1 cellular context compared by ENCODE assay signal in the genomic region with DNA sequence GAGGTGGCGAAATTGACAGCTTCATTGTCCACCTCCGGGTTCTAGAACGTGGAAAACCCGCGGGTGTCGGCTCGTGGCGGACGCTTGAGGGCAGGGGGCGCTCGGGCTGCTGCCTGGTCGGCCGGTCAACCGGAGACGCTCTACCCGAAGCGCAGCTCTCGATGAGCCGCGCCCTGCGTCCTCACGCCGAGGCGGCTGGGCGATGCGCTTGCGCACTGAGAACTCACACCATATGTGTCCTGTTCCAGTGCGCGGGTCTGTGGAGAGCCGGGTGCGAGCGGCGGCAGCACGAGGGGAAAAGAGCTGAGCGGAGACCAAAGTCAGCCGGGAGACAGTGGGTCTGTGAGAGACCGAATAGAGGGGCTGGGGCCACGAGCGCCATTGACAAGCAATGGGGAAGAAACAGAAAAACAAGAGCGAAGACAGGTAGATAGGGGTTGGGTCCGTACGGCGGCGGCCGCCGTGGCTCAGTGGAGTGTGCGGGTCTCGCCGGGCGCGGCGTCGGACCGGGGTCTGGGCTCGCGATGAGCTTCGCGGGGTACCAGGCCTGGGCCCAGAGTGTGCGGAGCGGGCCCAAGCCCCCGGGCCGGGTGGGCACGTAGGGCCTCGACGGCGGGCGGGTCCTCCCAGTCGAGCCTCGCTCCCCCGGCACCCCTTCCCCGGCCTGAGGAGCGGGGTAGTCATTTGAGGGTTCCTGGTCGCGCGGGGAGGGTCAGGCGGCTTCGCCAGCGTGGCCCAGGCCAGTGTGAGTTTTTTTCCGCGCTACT.
TF ChIP-seq lines count a peak whose summit lies in the region.

A gene with protein sequence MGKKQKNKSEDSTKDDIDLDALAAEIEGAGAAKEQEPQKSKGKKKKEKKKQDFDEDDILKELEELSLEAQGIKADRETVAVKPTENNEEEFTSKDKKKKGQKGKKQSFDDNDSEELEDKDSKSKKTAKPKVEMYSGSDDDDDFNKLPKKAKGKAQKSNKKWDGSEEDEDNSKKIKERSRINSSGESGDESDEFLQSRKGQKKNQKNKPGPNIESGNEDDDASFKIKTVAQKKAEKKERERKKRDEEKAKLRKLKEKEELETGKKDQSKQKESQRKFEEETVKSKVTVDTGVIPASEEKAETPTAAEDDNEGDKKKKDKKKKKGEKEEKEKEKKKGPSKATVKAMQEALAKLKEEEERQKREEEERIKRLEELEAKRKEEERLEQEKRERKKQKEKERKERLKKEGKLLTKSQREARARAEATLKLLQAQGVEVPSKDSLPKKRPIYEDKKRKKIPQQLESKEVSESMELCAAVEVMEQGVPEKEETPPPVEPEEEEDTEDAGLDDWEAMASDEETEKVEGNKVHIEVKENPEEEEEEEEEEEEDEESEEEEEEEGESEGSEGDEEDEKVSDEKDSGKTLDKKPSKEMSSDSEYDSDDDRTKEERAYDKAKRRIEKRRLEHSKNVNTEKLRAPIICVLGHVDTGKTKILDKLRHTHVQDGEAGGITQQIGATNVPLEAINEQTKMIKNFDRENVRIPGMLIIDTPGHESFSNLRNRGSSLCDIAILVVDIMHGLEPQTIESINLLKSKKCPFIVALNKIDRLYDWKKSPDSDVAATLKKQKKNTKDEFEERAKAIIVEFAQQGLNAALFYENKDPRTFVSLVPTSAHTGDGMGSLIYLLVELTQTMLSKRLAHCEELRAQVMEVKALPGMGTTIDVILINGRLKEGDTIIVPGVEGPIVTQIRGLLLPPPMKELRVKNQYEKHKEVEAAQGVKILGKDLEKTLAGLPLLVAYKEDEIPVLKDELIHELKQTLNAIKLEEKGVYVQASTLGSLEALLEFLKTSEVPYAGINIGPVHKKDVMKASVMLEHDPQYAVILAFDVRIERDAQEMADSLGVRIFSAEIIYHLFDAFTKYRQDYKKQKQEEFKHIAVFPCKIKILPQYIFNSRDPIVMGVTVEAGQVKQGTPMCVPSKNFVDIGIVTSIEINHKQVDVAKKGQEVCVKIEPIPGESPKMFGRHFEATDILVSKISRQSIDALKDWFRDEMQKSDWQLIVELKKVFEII (plus strand): TSS at position 226 of the 767 bp plus-strand sequence. CDS start 166 bp downstream, at position 392.

TF ChIP-seq in HepG2, 621 proteins besides CTCF, POLR2A, EP300 and RAD21 (continued from another document and continues in another):
- TF ChIP-seq, protein P1, sequence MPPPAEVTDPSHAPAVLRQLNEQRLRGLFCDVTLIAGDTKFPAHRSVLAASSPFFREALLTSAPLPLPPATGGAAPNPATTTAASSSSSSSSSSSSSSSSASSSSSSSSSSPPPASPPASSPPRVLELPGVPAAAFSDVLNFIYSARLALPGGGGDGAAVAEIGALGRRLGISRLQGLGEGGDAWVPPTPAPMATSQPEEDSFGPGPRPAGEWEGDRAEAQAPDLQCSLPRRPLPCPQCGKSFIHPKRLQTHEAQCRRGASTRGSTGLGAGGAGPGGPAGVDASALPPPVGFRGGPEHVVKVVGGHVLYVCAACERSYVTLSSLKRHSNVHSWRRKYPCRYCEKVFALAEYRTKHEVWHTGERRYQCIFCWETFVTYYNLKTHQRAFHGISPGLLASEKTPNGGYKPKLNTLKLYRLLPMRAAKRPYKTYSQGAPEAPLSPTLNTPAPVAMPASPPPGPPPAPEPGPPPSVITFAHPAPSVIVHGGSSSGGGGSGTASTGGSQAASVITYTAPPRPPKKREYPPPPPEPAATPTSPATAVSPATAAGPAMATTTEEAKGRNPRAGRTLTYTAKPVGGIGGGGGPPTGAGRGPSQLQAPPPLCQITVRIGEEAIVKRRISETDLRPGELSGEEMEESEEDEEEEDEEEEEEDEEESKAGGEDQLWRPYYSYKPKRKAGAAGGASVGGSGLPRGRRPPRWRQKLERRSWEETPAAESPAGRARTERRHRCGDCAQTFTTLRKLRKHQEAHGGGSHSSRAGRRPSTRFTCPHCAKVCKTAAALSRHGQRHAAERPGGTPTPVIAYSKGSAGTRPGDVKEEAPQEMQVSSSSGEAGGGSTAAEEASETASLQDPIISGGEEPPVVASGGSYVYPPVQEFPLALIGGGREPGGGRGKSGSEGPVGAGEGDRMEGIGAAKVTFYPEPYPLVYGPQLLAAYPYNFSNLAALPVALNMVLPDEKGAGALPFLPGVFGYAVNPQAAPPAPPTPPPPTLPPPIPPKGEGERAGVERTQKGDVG (CRISPR knock-in tag; IDR thresholded peaks at IDR 0.05; ENCODE audit: borderline replicate concordance), result peak; percentile 95
- peak; percentile 86 for TF ChIP-seq ZNF225 (CRISPR knock-in tag; IDR thresholded peaks at IDR 0.05)
- TF ChIP-seq HNRNPH1 (optimal IDR thresholded peaks at IDR 0.05; ENCODE audit: low read depth, low read length), result no peak
- TF ChIP-seq SYNCRIP (IDR thresholded peaks at IDR 0.05; ENCODE audit: insufficient read depth, low read depth, low read length), result no peak
- TF ChIP-seq CCAR2 (optimal IDR thresholded peaks at IDR 0.05; ENCODE audit: low read depth, low read length), result no peak
- TF ChIP-seq AKAP8 (CRISPR knock-in tag; IDR thresholded peaks at IDR 0.05), result no peak
- no peak for TF ChIP-seq ZC3H4 (CRISPR knock-in tag; IDR thresholded peaks at IDR 0.05; ENCODE audit: borderline replicate concordance)
- peak; percentile 67; the same call in 1 of the 2 replicates for TF ChIP-seq ZNF850 (CRISPR knock-in tag; conservative IDR thresholded peaks at IDR 0.05)
- TF ChIP-seq, protein P2, sequence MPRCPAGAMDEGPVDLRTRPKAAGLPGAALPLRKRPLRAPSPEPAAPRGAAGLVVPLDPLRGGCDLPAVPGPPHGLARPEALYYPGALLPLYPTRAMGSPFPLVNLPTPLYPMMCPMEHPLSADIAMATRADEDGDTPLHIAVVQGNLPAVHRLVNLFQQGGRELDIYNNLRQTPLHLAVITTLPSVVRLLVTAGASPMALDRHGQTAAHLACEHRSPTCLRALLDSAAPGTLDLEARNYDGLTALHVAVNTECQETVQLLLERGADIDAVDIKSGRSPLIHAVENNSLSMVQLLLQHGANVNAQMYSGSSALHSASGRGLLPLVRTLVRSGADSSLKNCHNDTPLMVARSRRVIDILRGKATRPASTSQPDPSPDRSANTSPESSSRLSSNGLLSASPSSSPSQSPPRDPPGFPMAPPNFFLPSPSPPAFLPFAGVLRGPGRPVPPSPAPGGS (CRISPR knock-in tag; IDR thresholded peaks at IDR 0.05), result peak; percentile 85; the same call in 1 of the 2 replicates
- TF ChIP-seq LCORL (IDR thresholded peaks at IDR 0.05), result no peak
- peak; percentile 92 for TF ChIP-seq LCORL (CRISPR knock-in tag; IDR thresholded peaks at IDR 0.05)
- TF ChIP-seq, protein P3, sequence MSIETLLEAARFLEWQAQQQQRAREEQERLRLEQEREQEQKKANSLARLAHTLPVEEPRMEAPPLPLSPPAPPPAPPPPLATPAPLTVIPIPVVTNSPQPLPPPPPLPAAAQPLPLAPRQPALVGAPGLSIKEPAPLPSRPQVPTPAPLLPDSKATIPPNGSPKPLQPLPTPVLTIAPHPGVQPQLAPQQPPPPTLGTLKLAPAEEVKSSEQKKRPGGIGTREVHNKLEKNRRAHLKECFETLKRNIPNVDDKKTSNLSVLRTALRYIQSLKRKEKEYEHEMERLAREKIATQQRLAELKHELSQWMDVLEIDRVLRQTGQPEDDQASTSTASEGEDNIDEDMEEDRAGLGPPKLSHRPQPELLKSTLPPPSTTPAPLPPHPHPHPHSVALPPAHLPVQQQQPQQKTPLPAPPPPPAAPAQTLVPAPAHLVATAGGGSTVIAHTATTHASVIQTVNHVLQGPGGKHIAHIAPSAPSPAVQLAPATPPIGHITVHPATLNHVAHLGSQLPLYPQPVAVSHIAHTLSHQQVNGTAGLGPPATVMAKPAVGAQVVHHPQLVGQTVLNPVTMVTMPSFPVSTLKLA (IDR thresholded peaks at IDR 0.05), result peak; percentile 65
- TF ChIP-seq, protein P4, sequence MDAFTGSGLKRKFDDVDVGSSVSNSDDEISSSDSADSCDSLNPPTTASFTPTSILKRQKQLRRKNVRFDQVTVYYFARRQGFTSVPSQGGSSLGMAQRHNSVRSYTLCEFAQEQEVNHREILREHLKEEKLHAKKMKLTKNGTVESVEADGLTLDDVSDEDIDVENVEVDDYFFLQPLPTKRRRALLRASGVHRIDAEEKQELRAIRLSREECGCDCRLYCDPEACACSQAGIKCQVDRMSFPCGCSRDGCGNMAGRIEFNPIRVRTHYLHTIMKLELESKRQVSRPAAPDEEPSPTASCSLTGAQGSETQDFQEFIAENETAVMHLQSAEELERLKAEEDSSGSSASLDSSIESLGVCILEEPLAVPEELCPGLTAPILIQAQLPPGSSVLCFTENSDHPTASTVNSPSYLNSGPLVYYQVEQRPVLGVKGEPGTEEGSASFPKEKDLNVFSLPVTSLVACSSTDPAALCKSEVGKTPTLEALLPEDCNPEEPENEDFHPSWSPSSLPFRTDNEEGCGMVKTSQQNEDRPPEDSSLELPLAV (CRISPR knock-in tag; conservative IDR thresholded peaks at IDR 0.05; ENCODE audit: low read depth), result no peak; the same call in 1 of the 2 replicates
- TF ChIP-seq, protein P5, sequence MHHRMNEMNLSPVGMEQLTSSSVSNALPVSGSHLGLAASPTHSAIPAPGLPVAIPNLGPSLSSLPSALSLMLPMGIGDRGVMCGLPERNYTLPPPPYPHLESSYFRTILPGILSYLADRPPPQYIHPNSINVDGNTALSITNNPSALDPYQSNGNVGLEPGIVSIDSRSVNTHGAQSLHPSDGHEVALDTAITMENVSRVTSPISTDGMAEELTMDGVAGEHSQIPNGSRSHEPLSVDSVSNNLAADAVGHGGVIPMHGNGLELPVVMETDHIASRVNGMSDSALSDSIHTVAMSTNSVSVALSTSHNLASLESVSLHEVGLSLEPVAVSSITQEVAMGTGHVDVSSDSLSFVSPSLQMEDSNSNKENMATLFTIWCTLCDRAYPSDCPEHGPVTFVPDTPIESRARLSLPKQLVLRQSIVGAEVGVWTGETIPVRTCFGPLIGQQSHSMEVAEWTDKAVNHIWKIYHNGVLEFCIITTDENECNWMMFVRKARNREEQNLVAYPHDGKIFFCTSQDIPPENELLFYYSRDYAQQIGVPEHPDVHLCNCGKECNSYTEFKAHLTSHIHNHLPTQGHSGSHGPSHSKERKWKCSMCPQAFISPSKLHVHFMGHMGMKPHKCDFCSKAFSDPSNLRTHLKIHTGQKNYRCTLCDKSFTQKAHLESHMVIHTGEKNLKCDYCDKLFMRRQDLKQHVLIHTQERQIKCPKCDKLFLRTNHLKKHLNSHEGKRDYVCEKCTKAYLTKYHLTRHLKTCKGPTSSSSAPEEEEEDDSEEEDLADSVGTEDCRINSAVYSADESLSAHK (CRISPR knock-in tag; IDR thresholded peaks at IDR 0.05; ENCODE audit: borderline replicate concordance), result no peak
- TF ChIP-seq NAIF1 (CRISPR knock-in tag; IDR thresholded peaks at IDR 0.05; ENCODE audit: borderline replicate concordance), result peak; percentile 71; the same call in 1 of the 2 replicates
- TF ChIP-seq ZFP37 (CRISPR knock-in tag; IDR thresholded peaks at IDR 0.05; ENCODE audit: borderline replicate concordance), result no peak
- TF ChIP-seq, protein P6, sequence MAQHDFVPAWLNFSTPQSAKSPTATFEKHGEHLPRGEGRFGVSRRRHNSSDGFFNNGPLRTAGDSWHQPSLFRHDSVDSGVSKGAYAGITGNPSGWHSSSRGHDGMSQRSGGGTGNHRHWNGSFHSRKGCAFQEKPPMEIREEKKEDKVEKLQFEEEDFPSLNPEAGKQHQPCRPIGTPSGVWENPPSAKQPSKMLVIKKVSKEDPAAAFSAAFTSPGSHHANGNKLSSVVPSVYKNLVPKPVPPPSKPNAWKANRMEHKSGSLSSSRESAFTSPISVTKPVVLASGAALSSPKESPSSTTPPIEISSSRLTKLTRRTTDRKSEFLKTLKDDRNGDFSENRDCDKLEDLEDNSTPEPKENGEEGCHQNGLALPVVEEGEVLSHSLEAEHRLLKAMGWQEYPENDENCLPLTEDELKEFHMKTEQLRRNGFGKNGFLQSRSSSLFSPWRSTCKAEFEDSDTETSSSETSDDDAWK (CRISPR knock-in tag; IDR thresholded peaks at IDR 0.05), result no peak
- no peak; the same call in 1 of the 2 replicates for TF ChIP-seq ETV6 (CRISPR knock-in tag; conservative IDR thresholded peaks at IDR 0.05)
- TF ChIP-seq ZNF292 (CRISPR knock-in tag; IDR thresholded peaks at IDR 0.05; ENCODE audit: borderline replicate concordance, low read depth), result peak; percentile 52; the same call in 1 of the 2 replicates
- peak; percentile 95 for TF ChIP-seq KAT8 (CRISPR knock-in tag; IDR thresholded peaks at IDR 0.05)
- TF ChIP-seq ZNF382 (CRISPR knock-in tag; IDR thresholded peaks at IDR 0.05; ENCODE audit: borderline replicate concordance), result no peak
- peak; percentile 49; the same call in 1 of the 2 replicates for TF ChIP-seq ZNF335 (CRISPR knock-in tag; IDR thresholded peaks at IDR 0.05)
- TF ChIP-seq KDM3A (CRISPR knock-in tag; IDR thresholded peaks at IDR 0.05; ENCODE audit: low read depth), result peak; percentile 96
- TF ChIP-seq ZSCAN29 (CRISPR knock-in tag; conservative IDR thresholded peaks at IDR 0.05), result peak; percentile 85; the same call in 1 of the 2 replicates
- TF ChIP-seq, protein P7, sequence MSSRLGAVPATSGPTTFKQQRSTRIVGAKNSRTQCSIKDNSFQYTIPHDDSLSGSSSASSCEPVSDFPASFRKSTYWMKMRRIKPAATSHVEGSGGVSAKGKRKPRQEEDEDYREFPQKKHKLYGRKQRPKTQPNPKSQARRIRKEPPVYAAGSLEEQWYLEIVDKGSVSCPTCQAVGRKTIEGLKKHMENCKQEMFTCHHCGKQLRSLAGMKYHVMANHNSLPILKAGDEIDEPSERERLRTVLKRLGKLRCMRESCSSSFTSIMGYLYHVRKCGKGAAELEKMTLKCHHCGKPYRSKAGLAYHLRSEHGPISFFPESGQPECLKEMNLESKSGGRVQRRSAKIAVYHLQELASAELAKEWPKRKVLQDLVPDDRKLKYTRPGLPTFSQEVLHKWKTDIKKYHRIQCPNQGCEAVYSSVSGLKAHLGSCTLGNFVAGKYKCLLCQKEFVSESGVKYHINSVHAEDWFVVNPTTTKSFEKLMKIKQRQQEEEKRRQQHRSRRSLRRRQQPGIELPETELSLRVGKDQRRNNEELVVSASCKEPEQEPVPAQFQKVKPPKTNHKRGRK (CRISPR knock-in tag; IDR thresholded peaks at IDR 0.05), result no peak
- TF ChIP-seq CHCHD3 (CRISPR knock-in tag; IDR thresholded peaks at IDR 0.05), result peak; percentile 79; the same call in 1 of the 2 replicates
- TF ChIP-seq ZNF772 (CRISPR knock-in tag; IDR thresholded peaks at IDR 0.05), result peak; percentile 91
- peak; percentile 93 for TF ChIP-seq NKX3-1 (CRISPR knock-in tag; IDR thresholded peaks at IDR 0.05)
- no peak for TF ChIP-seq STAT5B (CRISPR knock-in tag; IDR thresholded peaks at IDR 0.05)
- no peak for TF ChIP-seq NFRKB (IDR thresholded peaks at IDR 0.05)
- peak; percentile 93; the same call in 1 of the 2 replicates for TF ChIP-seq BORCS8-MEF2B (CRISPR knock-in tag; IDR thresholded peaks at IDR 0.05)
- TF ChIP-seq NR2C2 (CRISPR knock-in tag; IDR thresholded peaks at IDR 0.05; ENCODE audit: borderline replicate concordance), result peak; percentile 80
- TF ChIP-seq ZNF224 (CRISPR knock-in tag; IDR thresholded peaks at IDR 0.05), result peak; percentile 89; the same call in 1 of the 2 replicates
